8 cellular contexts compared by ENCODE assay signal in genomic region chr19:1942934-1943555, GRCh38. TPM values are rescaled to one million over a fixed set of nuclear protein-coding genes. Genes with fewer than 3 reads are reported as not detected.
A peak's percentile ranks its signal among the peaks of the same experiment; 100 is the strongest.
DNase-seq lines count a peak whose midpoint lies in the region; ATAC-seq, FAIRE-seq and TF ChIP-seq lines count a peak whose summit lies in the region.

No MANE protein-coding gene starts in this region.

- no peak for FAIRE-seq in HepG2 (lab: Jason Lieb, UNC)

- CTCF ChIA-PET in HepG2 (lab: Yijun Ruan, JAX; ENCODE audit: low intra/inter-chr PET ratio, low total read pairs): no interaction called here

- H3K27me3 ChIP-seq in adipocyte (replicated peaks; ENCODE audit: control insufficient read depth, insufficient read depth, low read length): no peaks in the 10 kb centered on the region
- no peaks in the 10 kb centered on the region; a peak in 1 of 5 replicates for H3K27me3 ChIP-seq in HepG2 (ENCODE audit: control insufficient read depth in 1 of 2, insufficient read depth in 2 of 2, low read length in 2 of 2)

- peaks cover 31% of the 10 kb centered on the region for H3K4me1 ChIP-seq in adipocyte (ENCODE audit: control insufficient read depth, insufficient read depth, low read length)
- H3K4me1 ChIP-seq in HepG2 (ENCODE audit: insufficient read depth, low read length): peaks cover 31% of the 10 kb centered on the region

- peaks cover 34% of the 10 kb centered on the region for H3K4me1 Mint-ChIP-seq in stimulated activated naive CD8-positive, alpha-beta T cell treated with anti-CD3 and anti-CD28 coated beads, Interleukin-15, Interleukin-2, amounts not matched to agents 100 ng/mL and 50 ng/mL, for 24 hours (ENCODE audit: low read depth)
- peaks cover 21% of the 10 kb centered on the region for H3K4me1 Mint-ChIP-seq in type B pancreatic cell (ENCODE audit: unreplicated experiment)

- H3K79me2 ChIP-seq in HepG2 (ENCODE audit: insufficient read depth, low read length): peaks cover 51% of the 10 kb centered on the region

- peak overlapping the region; percentile 86 for H3K27ac Mint-ChIP-seq in stimulated activated naive CD8-positive, alpha-beta T cell treated with anti-CD3 and anti-CD28 coated beads, Interleukin-15, Interleukin-2, amounts not matched to agents 100 ng/mL and 50 ng/mL, for 24 hours
- peak overlapping the region; percentile 91 for H3K27ac Mint-ChIP-seq in type B pancreatic cell

- peak overlapping the region; percentile 97 for H3K4me2 ChIP-seq in HepG2 (ENCODE audit: low read depth, low read length)

- H3K9ac ChIP-seq in adipocyte (ENCODE audit: low read length): peak overlapping the region; percentile 97
- H3K9ac ChIP-seq in HepG2 (ENCODE audit: insufficient read depth, low read depth, low read length): peak overlapping the region; percentile 76

- H3K4me3 Mint-ChIP-seq in stimulated activated naive CD8-positive, alpha-beta T cell treated with anti-CD3 and anti-CD28 coated beads, Interleukin-15, Interleukin-2, amounts not matched to agents 100 ng/mL and 50 ng/mL, for 24 hours: peak overlapping the region; percentile 89
- H3K4me3 Mint-ChIP-seq in type B pancreatic cell: peak overlapping the region; percentile 92

- H2AFZ ChIP-seq in HepG2 (ENCODE audit: low read length): no peak overlapping the region

- no peaks in the 10 kb centered on the region for H3K27me3 Mint-ChIP-seq in stimulated activated naive CD8-positive, alpha-beta T cell treated with anti-CD3 and anti-CD28 coated beads, Interleukin-15, Interleukin-2, amounts not matched to agents 100 ng/mL and 50 ng/mL, for 24 hours
- H3K27me3 Mint-ChIP-seq in type B pancreatic cell: no peaks in the 10 kb centered on the region

- WGBS in HepG2 (ENCODE audit: low lambda C conversion rate): 40% methylated on average over 7 of the region's 21 CpGs

- H4K20me1 ChIP-seq in HepG2 (ENCODE audit: insufficient read depth, low read length): peaks cover 46% of the 10 kb centered on the region

- peaks cover 4% of the 10 kb centered on the region for H3K36me3 Mint-ChIP-seq in stimulated activated naive CD8-positive, alpha-beta T cell treated with anti-CD3 and anti-CD28 coated beads, Interleukin-15, Interleukin-2, amounts not matched to agents 100 ng/mL and 50 ng/mL, for 24 hours (ENCODE audit: low read depth)
- no peaks in the 10 kb centered on the region for H3K36me3 Mint-ChIP-seq in type B pancreatic cell

- TF ChIP-seq EP300 in HepG2 (IDR thresholded peaks at IDR 0.05; ENCODE audit: low read depth in 2 of 2, low read length in 2 of 2) (no peak), HepG2 (CRISPR knock-in tag; IDR thresholded peaks at IDR 0.05; ENCODE audit: borderline replicate concordance) (no peak)

- in situ Hi-C loops in HepG2 (cut with HindIII; ENCODE audit: extremely low pct_ligation_motif_present, low pct_unique_long_range_greater_than_20kb): no loop called here

- ATAC-seq in stimulated activated naive CD8-positive, alpha-beta T cell treated with anti-CD3 and anti-CD28 coated beads, Interleukin-15, Interleukin-2, amounts not matched to agents 100 U/mL and 50 U/mL, for 24 hours: no peak
- peak; percentile 2; the same call in 2 of the 3 replicates for ATAC-seq in HepG2

- no TSS peak for BruUV-seq in HepG2 (replicated peaks; lab: Mats Ljungman, UMichigan)

- peak overlapping the region; percentile 84 for H3K27ac ChIP-seq in HepG2 (ENCODE audit: extremely low read length, insufficient read depth, low read length)

- TF ChIP-seq CTCF in HepG2 (CRISPR knock-in tag; IDR thresholded peaks at IDR 0.05) (no peak), type B pancreatic cell (conservative IDR thresholded peaks at IDR 0.05) (no peak)

- no peak for TF ChIP-seq RAD21 in HepG2 (CRISPR knock-in tag; IDR thresholded peaks at IDR 0.05)

- no peak for DNase-seq in stimulated activated naive CD8-positive, alpha-beta T cell treated with anti-CD3 and anti-CD28 coated beads, Interleukin-15, Interleukin-2, amounts not matched to agents 100 U/mL and 50 U/mL, for 24 hours
- DNase-seq in adipocyte (ENCODE audit: low read depth) (peak; percentile 30), HepG2 (ENCODE audit: low spot score) (no peak), type B pancreatic cell (ENCODE audit: extremely low spot score, unreplicated experiment) (peak; percentile 67), RKO (ENCODE audit: low spot score) (no peak), islet precursor cell (no peak)
- DNase-seq in stimulated activated CD4-positive, alpha-beta T cell treated with anti-CD3 and anti-CD28 coated beads, Interleukin-4, amount 100 ng/mL, for 4 hours: no peak

- no peaks in the 10 kb centered on the region for H3K36me3 ChIP-seq in adipocyte (ENCODE audit: control insufficient read depth, insufficient read depth, low read length, severe bottlenecking)
- peaks cover 0 to 5% of the 10 kb centered on the region in 2 experiments; a peak in 1 of 5 replicates for H3K36me3 ChIP-seq in HepG2 (replicated peaks in 1 of 2; ENCODE audit: control insufficient read depth in 1 of 2, insufficient read depth in 2 of 2, low read length in 2 of 2)

- intact Hi-C loops in HepG2 (cut with micrococcal nuclease; ENCODE audit: unreplicated experiment): no loop called here

- no peaks in the 10 kb centered on the region for H3K9me3 Mint-ChIP-seq in stimulated activated naive CD8-positive, alpha-beta T cell treated with anti-CD3 and anti-CD28 coated beads, Interleukin-15, Interleukin-2, amounts not matched to agents 100 ng/mL and 50 ng/mL, for 24 hours
- no peaks in the 10 kb centered on the region for H3K9me3 Mint-ChIP-seq in type B pancreatic cell

- POLR2A ChIA-PET in HepG2 (lab: Yijun Ruan, JAX): interaction anchor here (0.6 kb wide), 2 partner anchors 43 to 211 kb away, joined by 3 read pairs; no protein-coding TSS in a partner anchor

- no peaks in the 10 kb centered on the region for H3K9me3 ChIP-seq in adipocyte (ENCODE audit: control insufficient read depth, low read length)
- H3K9me3 ChIP-seq in HepG2 (ENCODE audit: low read length): no peaks in the 10 kb centered on the region

- no peak for TF ChIP-seq POLR2A in HepG2 (IDR thresholded peaks at IDR 0.05; ENCODE audit: insufficient read depth in 1 of 2, low read depth in 2 of 2, low read length in 2 of 2)

- peak overlapping the region; percentile 92 for H3K4me3 ChIP-seq in adipocyte (ENCODE audit: low read length)
- H3K4me3 ChIP-seq in HepG2 (replicated peaks in 1 of 3; ENCODE audit: insufficient read depth in 1 of 3, low read depth in 2 of 3, low read length in 3 of 3): peak overlapping the region; percentile 87 to 95 (median 95)

RNA-seq across cellular contexts. Expression of gene CSNK1G2, which starts 2.1 kb away (rescaled TPM):
- 29.7 and 53.8 TPM in 2 replicates for total RNA-seq in HepG2 (2016; rRNA removed; fragmentation: Illumina TruSeq; extraction: Trizol)
- total RNA-seq in HepG2 (2016; cell fraction: cytosol; rRNA removed; fragmentation: Illumina TruSeq; extraction: Trizol; ENCODE audit: low read depth): 40.6 and 41.0 TPM in 2 replicates
- 26.8 and 56.3 TPM in 2 replicates for total RNA-seq in HepG2 (2016; cell fraction: insoluble cytoplasmic fraction; rRNA removed; fragmentation: Illumina TruSeq; extraction: Trizol)
- 85.2 and 87.4 TPM in 2 replicates for total RNA-seq in HepG2 (2016; cell fraction: membrane; rRNA removed; fragmentation: Illumina TruSeq; extraction: Trizol)
- 39.2 and 46.8 TPM in 2 replicates for total RNA-seq in HepG2 (2016; cell fraction: nucleus; rRNA removed; fragmentation: Illumina TruSeq; extraction: Trizol)
- polyA plus RNA-seq in HepG2 (2011; rRNA removed): 72.5 and 88.4 TPM in 2 replicates
- polyA plus RNA-seq in HepG2 (2011; cell fraction: cytosol; rRNA removed): 33.8 and 56.1 TPM in 2 replicates
- 380 and 522 TPM in 2 replicates for polyA plus RNA-seq in HepG2 (2011; cell fraction: nucleus; rRNA removed)
- 38.6 and 40.4 TPM in 2 replicates for polyA plus RNA-seq in HepG2 (2012)
- polyA plus RNA-seq in HepG2 (2016; cell fraction: cytosol; fragmentation: Illumina TruSeq; extraction: Trizol; ENCODE audit: low read depth): 39.6 and 47.2 TPM in 2 replicates
- 36.1 and 45.7 TPM in 2 replicates for polyA plus RNA-seq in HepG2 (2016; cell fraction: insoluble cytoplasmic fraction; fragmentation: Illumina TruSeq; extraction: Trizol; ENCODE audit: low read depth)
- 79.1 and 81.2 TPM in 2 replicates for polyA plus RNA-seq in HepG2 (2016; cell fraction: membrane; fragmentation: Illumina TruSeq; extraction: Trizol; ENCODE audit: low read depth)
- polyA plus RNA-seq in HepG2 (2016; cell fraction: nucleus; fragmentation: Illumina TruSeq; extraction: Trizol; ENCODE audit: insufficient read depth, low read depth): 157 TPM in 2 replicates
- 51.2 and 83.6 TPM in 2 replicates for polyA minus RNA-seq in HepG2 (2011; rRNA and poly(A)+ RNA removed; ENCODE audit: low replicate concordance)
- polyA minus RNA-seq in HepG2 (2011; cell fraction: cytosol; rRNA and poly(A)+ RNA removed): 23.6 and 25.2 TPM in 2 replicates
- polyA minus RNA-seq in HepG2 (2011; cell fraction: nucleus; rRNA and poly(A)+ RNA removed): 18.2 and 21.2 TPM in 2 replicates
- 68.9 and 71.6 TPM in 2 replicates for total RNA-seq in type B pancreatic cell (ENCODE audit: low replicate concordance)

RNA-seq across cellular contexts. Expression of gene ADAT3, which starts 37.8 kb away (rescaled TPM):
- total RNA-seq in HepG2 (2016; rRNA removed; fragmentation: Illumina TruSeq; extraction: Trizol) (2.0 and 3.5 TPM in 2 replicates), type B pancreatic cell (ENCODE audit: low replicate concordance) (12.1 and 13.9 TPM in 2 replicates)
- total RNA-seq in HepG2 (2016; cell fraction: cytosol; rRNA removed; fragmentation: Illumina TruSeq; extraction: Trizol; ENCODE audit: low read depth): 0.79 and 0.81 TPM in 2 replicates
- 1.7 and 3.1 TPM in 2 replicates for total RNA-seq in HepG2 (2016; cell fraction: insoluble cytoplasmic fraction; rRNA removed; fragmentation: Illumina TruSeq; extraction: Trizol)
- total RNA-seq in HepG2 (2016; cell fraction: membrane; rRNA removed; fragmentation: Illumina TruSeq; extraction: Trizol): 1.7 and 2.1 TPM in 2 replicates
- total RNA-seq in HepG2 (2016; cell fraction: nucleus; rRNA removed; fragmentation: Illumina TruSeq; extraction: Trizol): 1.5 and 1.9 TPM in 2 replicates
- 0.95 and 1.4 TPM in 2 replicates for polyA plus RNA-seq in HepG2 (2011; rRNA removed)
- polyA plus RNA-seq in HepG2 (2011; cell fraction: cytosol; rRNA removed): 0.94 and 1.7 TPM in 2 replicates
- 6.4 and 7.8 TPM in 2 replicates for polyA plus RNA-seq in HepG2 (2011; cell fraction: nucleus; rRNA removed)
- polyA plus RNA-seq in HepG2 (2012): 1.3 and 1.7 TPM in 2 replicates
- 0.68 TPM in 2 replicates for polyA plus RNA-seq in HepG2 (2016; cell fraction: cytosol; fragmentation: Illumina TruSeq; extraction: Trizol; ENCODE audit: low read depth)
- 2.8 and 3.5 TPM in 2 replicates for polyA plus RNA-seq in HepG2 (2016; cell fraction: insoluble cytoplasmic fraction; fragmentation: Illumina TruSeq; extraction: Trizol; ENCODE audit: low read depth)
- 1.1 and 1.4 TPM in 2 replicates for polyA plus RNA-seq in HepG2 (2016; cell fraction: membrane; fragmentation: Illumina TruSeq; extraction: Trizol; ENCODE audit: low read depth)
- 5.0 and 6.1 TPM in 2 replicates for polyA plus RNA-seq in HepG2 (2016; cell fraction: nucleus; fragmentation: Illumina TruSeq; extraction: Trizol; ENCODE audit: insufficient read depth, low read depth)
- 2.1 and 3.8 TPM in 2 replicates for polyA minus RNA-seq in HepG2 (2011; rRNA and poly(A)+ RNA removed; ENCODE audit: low replicate concordance)
- polyA minus RNA-seq in HepG2 (2011; cell fraction: cytosol; rRNA and poly(A)+ RNA removed): 1.3 and 1.6 TPM in 2 replicates
- polyA minus RNA-seq in HepG2 (2011; cell fraction: nucleus; rRNA and poly(A)+ RNA removed): 2.3 and 2.6 TPM in 2 replicates

RNA-seq across cellular contexts. Expression of gene SCAMP4, which starts 37.8 kb away (rescaled TPM):
- 10.8 and 13.7 TPM in 2 replicates for total RNA-seq in HepG2 (2016; rRNA removed; fragmentation: Illumina TruSeq; extraction: Trizol)
- 4.4 and 5.1 TPM in 2 replicates for total RNA-seq in HepG2 (2016; cell fraction: cytosol; rRNA removed; fragmentation: Illumina TruSeq; extraction: Trizol; ENCODE audit: low read depth)
- total RNA-seq in HepG2 (2016; cell fraction: insoluble cytoplasmic fraction; rRNA removed; fragmentation: Illumina TruSeq; extraction: Trizol): 9.1 and 12.6 TPM in 2 replicates
- 10.1 and 10.7 TPM in 2 replicates for total RNA-seq in HepG2 (2016; cell fraction: membrane; rRNA removed; fragmentation: Illumina TruSeq; extraction: Trizol)
- total RNA-seq in HepG2 (2016; cell fraction: nucleus; rRNA removed; fragmentation: Illumina TruSeq; extraction: Trizol): 24.2 and 31.8 TPM in 2 replicates
- 10.7 and 12.8 TPM in 2 replicates for polyA plus RNA-seq in HepG2 (2011; rRNA removed)
- 7.6 and 8.7 TPM in 2 replicates for polyA plus RNA-seq in HepG2 (2011; cell fraction: cytosol; rRNA removed)
- 43.5 and 55.3 TPM in 2 replicates for polyA plus RNA-seq in HepG2 (2011; cell fraction: nucleus; rRNA removed)
- polyA plus RNA-seq in HepG2 (2012): 21.8 and 32.2 TPM in 2 replicates
- polyA plus RNA-seq in HepG2 (2016; cell fraction: cytosol; fragmentation: Illumina TruSeq; extraction: Trizol; ENCODE audit: low read depth): 5.1 and 6.4 TPM in 2 replicates
- polyA plus RNA-seq in HepG2 (2016; cell fraction: insoluble cytoplasmic fraction; fragmentation: Illumina TruSeq; extraction: Trizol; ENCODE audit: low read depth): 10.3 and 13.4 TPM in 2 replicates
- polyA plus RNA-seq in HepG2 (2016; cell fraction: membrane; fragmentation: Illumina TruSeq; extraction: Trizol; ENCODE audit: low read depth): 11.5 and 11.6 TPM in 2 replicates
- 69.4 and 71.5 TPM in 2 replicates for polyA plus RNA-seq in HepG2 (2016; cell fraction: nucleus; fragmentation: Illumina TruSeq; extraction: Trizol; ENCODE audit: insufficient read depth, low read depth)
- 14.8 and 32.0 TPM in 2 replicates for polyA minus RNA-seq in HepG2 (2011; rRNA and poly(A)+ RNA removed; ENCODE audit: low replicate concordance)
- polyA minus RNA-seq in HepG2 (2011; cell fraction: cytosol; rRNA and poly(A)+ RNA removed): 35.3 TPM in 2 replicates
- polyA minus RNA-seq in HepG2 (2011; cell fraction: nucleus; rRNA and poly(A)+ RNA removed): 13.2 and 15.5 TPM in 2 replicates
- total RNA-seq in type B pancreatic cell (ENCODE audit: low replicate concordance): 76.9 and 90.6 TPM in 2 replicates

RNA-seq across cellular contexts. Expression of gene ABHD17A, which starts 57.7 kb away (rescaled TPM):
- total RNA-seq in HepG2 (2016; rRNA removed; fragmentation: Illumina TruSeq; extraction: Trizol): 27.9 and 40.8 TPM in 2 replicates
- total RNA-seq in HepG2 (2016; cell fraction: cytosol; rRNA removed; fragmentation: Illumina TruSeq; extraction: Trizol; ENCODE audit: low read depth): 52.2 and 64.4 TPM in 2 replicates
- total RNA-seq in HepG2 (2016; cell fraction: insoluble cytoplasmic fraction; rRNA removed; fragmentation: Illumina TruSeq; extraction: Trizol): 24.0 and 37.3 TPM in 2 replicates
- 65.2 and 82.2 TPM in 2 replicates for total RNA-seq in HepG2 (2016; cell fraction: membrane; rRNA removed; fragmentation: Illumina TruSeq; extraction: Trizol)
- total RNA-seq in HepG2 (2016; cell fraction: nucleus; rRNA removed; fragmentation: Illumina TruSeq; extraction: Trizol): 17.1 and 19.3 TPM in 2 replicates
- polyA plus RNA-seq in HepG2 (2011; rRNA removed): 27.7 and 44.6 TPM in 2 replicates
- polyA plus RNA-seq in HepG2 (2011; cell fraction: cytosol; rRNA removed): 25.9 and 53.1 TPM in 2 replicates
- 72.5 and 83.8 TPM in 2 replicates for polyA plus RNA-seq in HepG2 (2011; cell fraction: nucleus; rRNA removed)
- 11.9 and 16.2 TPM in 2 replicates for polyA plus RNA-seq in HepG2 (2012)
- 51.0 and 62.5 TPM in 2 replicates for polyA plus RNA-seq in HepG2 (2016; cell fraction: cytosol; fragmentation: Illumina TruSeq; extraction: Trizol; ENCODE audit: low read depth)
- polyA plus RNA-seq in HepG2 (2016; cell fraction: insoluble cytoplasmic fraction; fragmentation: Illumina TruSeq; extraction: Trizol; ENCODE audit: low read depth): 25.3 and 27.0 TPM in 2 replicates
- 54.6 and 60.4 TPM in 2 replicates for polyA plus RNA-seq in HepG2 (2016; cell fraction: membrane; fragmentation: Illumina TruSeq; extraction: Trizol; ENCODE audit: low read depth)
- polyA plus RNA-seq in HepG2 (2016; cell fraction: nucleus; fragmentation: Illumina TruSeq; extraction: Trizol; ENCODE audit: insufficient read depth, low read depth): 38.7 and 42.0 TPM in 2 replicates
- 15.0 and 50.9 TPM in 2 replicates for polyA minus RNA-seq in HepG2 (2011; rRNA and poly(A)+ RNA removed; ENCODE audit: low replicate concordance)
- polyA minus RNA-seq in HepG2 (2011; cell fraction: cytosol; rRNA and poly(A)+ RNA removed): 17.2 and 18.0 TPM in 2 replicates
- 5.7 and 5.8 TPM in 2 replicates for polyA minus RNA-seq in HepG2 (2011; cell fraction: nucleus; rRNA and poly(A)+ RNA removed)
- 60.4 and 62.0 TPM in 2 replicates for total RNA-seq in type B pancreatic cell (ENCODE audit: low replicate concordance)

Comparison
In these comparisons a context has a peak if more than half of its experiments do, and no peak if none do; other contexts are left out.
1. DNase-seq: peak in adipocyte (single experiment) and type B pancreatic cell (single experiment); none in stimulated activated naive CD8-positive, alpha-beta T cell treated with anti-CD3 and anti-CD28 coated beads, Interleukin-15, Interleukin-2, amounts not matched to agents 100 U/mL and 50 U/mL, for 24 hours (single experiment), HepG2 (single experiment), stimulated activated CD4-positive, alpha-beta T cell treated with anti-CD3 and anti-CD28 coated beads, Interleukin-4, amount 100 ng/mL, for 4 hours (0 of 2), RKO (single experiment) and islet precursor cell (single experiment).